2 cellular contexts compared by ENCODE assay signal in genomic region chr7:73831656-73832579, GRCh38.
TF ChIP-seq lines count a peak whose summit lies in the region.

No MANE protein-coding gene starts in this region.

TF ChIP-seq in A549, 52 proteins besides CTCF, POLR2A, EP300 and RAD21 (continued from another document):
- no peak for TF ChIP-seq MAX (IDR thresholded peaks at IDR 0.05)
- no peak for TF ChIP-seq HOXB13 (CRISPR knock-in tag; IDR thresholded peaks at IDR 0.05; ENCODE audit: low read depth)
- no peak for TF ChIP-seq ZNF302 (CRISPR knock-in tag; IDR thresholded peaks at IDR 0.05)
- no peak for TF ChIP-seq HOXA7 (CRISPR knock-in tag; IDR thresholded peaks at IDR 0.05)

TF ChIP-seq in HEK293T, 16 proteins besides CTCF, POLR2A, EP300 and RAD21 (continued from another document):
- TF ChIP-seq HDGF (IDR thresholded peaks at IDR 0.05; ENCODE audit: borderline replicate concordance) (no peak), L3MBTL2 (conservative IDR thresholded peaks at IDR 0.05) (no peak), SUZ12 (IDR thresholded peaks at IDR 0.05) (no peak), FOXK2 (IDR thresholded peaks at IDR 0.05) (no peak)
